ENCODE assay signal across 2 cellular contexts in genomic region chr17:73491648-73492047, GRCh38.
TF ChIP-seq lines count a peak whose summit lies in the region.

No MANE protein-coding gene starts in this region.

TF ChIP-seq in SK-N-SH, 30 proteins besides CTCF, POLR2A, EP300 and RAD21 (continued from another document):
- TF ChIP-seq REST (IDR thresholded peaks at IDR 0.05; ENCODE audit: low read depth, low read length) (no peak), GATA2 (CRISPR knock-in tag; IDR thresholded peaks at IDR 0.05) (no peak), MAX (IDR thresholded peaks at IDR 0.05; ENCODE audit: low read depth) (no peak), POLR2AphosphoS5 (IDR thresholded peaks at IDR 0.05; ENCODE audit: low read depth, low read length) (no peak), SMC3 (IDR thresholded peaks at IDR 0.05; ENCODE audit: low read depth, low read length) (no peak), RCOR1 (IDR thresholded peaks at IDR 0.05; ENCODE audit: low read length) (no peak), YY1 (IDR thresholded peaks at IDR 0.05; ENCODE audit: low read depth) (no peak), ELF1 (IDR thresholded peaks at IDR 0.05) (no peak)

TF ChIP-seq in SK-N-SH treated with all-trans-retinoic acid at 6 μM for 48 hours, 23 proteins besides CTCF, POLR2A, EP300 and RAD21 (continued from another document):
- TF ChIP-seq POU6F1 (CRISPR knock-in tag; IDR thresholded peaks at IDR 0.05; ENCODE audit: borderline replicate concordance, low read depth) (no peak), TSHZ2 (CRISPR knock-in tag; IDR thresholded peaks at IDR 0.05) (no peak), CSRNP3 (CRISPR knock-in tag; IDR thresholded peaks at IDR 0.05) (no peak), CREB5 (CRISPR knock-in tag; IDR thresholded peaks at IDR 0.05; ENCODE audit: low read depth) (no peak)
